24 cellular contexts compared by ENCODE assay signal in the genomic region with DNA sequence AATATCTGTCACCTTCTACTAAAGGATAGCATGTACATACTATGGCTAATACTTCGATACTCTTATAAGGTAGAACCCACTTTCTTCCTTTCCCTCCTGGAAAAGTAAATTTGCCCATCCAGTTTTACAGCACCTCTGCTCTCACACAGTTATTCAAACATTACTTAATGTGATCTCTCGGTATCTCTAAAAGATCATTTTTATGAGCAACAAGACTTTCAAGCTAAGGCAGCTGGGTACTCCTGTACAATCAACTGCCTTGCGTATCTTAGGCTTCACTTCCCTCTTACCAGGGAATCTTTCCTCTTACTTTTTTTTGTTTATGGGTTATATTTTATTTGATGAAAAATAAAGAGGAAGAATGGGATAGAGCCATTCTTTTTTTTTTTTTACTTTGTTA. TPM values are rescaled to one million over a fixed set of nuclear protein-coding genes. Genes with fewer than 3 reads are reported as not detected.
"Had no signal": no experiment of that assay in that cellular context is flagged by ENCODE, and none has a peak within 500 bp of the region (broad histone marks: within the 10 kb centered on the region; RNA-seq: fewer than 3 reads in every experiment).

No MANE protein-coding gene starts in this region.

- H3K9me3 ChIP-seq: SK-N-SH had no signal

- DNase-seq: IMR-90, Kasumi-1, KG1, NCI-H1092, NCI-H1105 treated with DMSO at 0.1 percent for 48 hours, NCI-H1417 treated with DMSO at 0.1 percent for 48 hours, NCI-H146, NCI-H1694 treated with DMSO at 0.1 percent for 48 hours, NCI-H1930, NCI-H2081 treated with DMSO at 0.1 percent for 48 hours, NCI-H2171, NCI-H226, NCI-H446, NCI-H510A, NCI-H524 treated with DMSO at 0.1 percent for 48 hours, NCI-H69, NCI-H774, RPMI8226, SHP77, SK-N-SH, SW 1271 had no signal

- FAIRE-seq: RCC 7860 had no signal

- H3K9ac ChIP-seq: SK-N-SH had no signal

RNA-seq across cellular contexts. Expression of gene TLL2, which starts 26.5 kb away (rescaled TPM):
- total RNA-seq: HT-29, MCF 10A had no signal
